ENCODE assay signal across 13 cellular contexts in genomic region chr11:134464196-134464595, GRCh38. TPM values are rescaled to one million over a fixed set of nuclear protein-coding genes. Genes with fewer than 3 reads are reported as not detected.
DNase-seq lines count a peak whose midpoint lies in the region; ATAC-seq and TF ChIP-seq lines count a peak whose summit lies in the region.
"Had no signal": no experiment of that assay in that cellular context is flagged by ENCODE, and none has a peak within 500 bp of the region (broad histone marks: within the 10 kb centered on the region; RNA-seq: fewer than 3 reads in every experiment).

No MANE protein-coding gene starts in this region.

- intact Hi-C loops in thyroid gland (cut with DNase I): no loop called here

- H3K27me3 Mint-ChIP-seq in WTC11 (ENCODE audit: low read depth) (peaks cover 43% of the 10 kb centered on the region), neural progenitor cell (ENCODE audit: insufficient read depth, low read depth) (peaks cover 15% of the 10 kb centered on the region)

- H3K27me3 ChIP-seq in H7 (ENCODE audit: control insufficient read depth, insufficient read depth, low read length): peaks cover 6% of the 10 kb centered on the region
- H3K27me3 ChIP-seq in neural progenitor cell: peaks cover 17% of the 10 kb centered on the region
- no peaks in the 10 kb centered on the region for H3K27me3 ChIP-seq in thyroid gland
- H3K27me3 ChIP-seq: BE2C had no signal

- H3K4me1 Mint-ChIP-seq in WTC11 (peaks cover 26% of the 10 kb centered on the region), neural progenitor cell (peaks cover 32% of the 10 kb centered on the region)
- H3K4me1 Mint-ChIP-seq: CD4-positive, alpha-beta memory T cell had no signal

- TF ChIP-seq CTCF in WTC11 (IDR thresholded peaks at IDR 0.05) (no peak), neural progenitor cell (IDR thresholded peaks at IDR 0.05) (no peak), thyroid gland (IDR thresholded peaks at IDR 0.05) (no peak)

- H3K4me3 Mint-ChIP-seq in WTC11 (no peak overlapping the region), neural progenitor cell (no peak overlapping the region)
- H3K4me3 Mint-ChIP-seq: CD4-positive, alpha-beta memory T cell had no signal

- H3K9me3 ChIP-seq in neural progenitor cell (ENCODE audit: low read depth) (no peaks in the 10 kb centered on the region), thyroid gland (no peaks in the 10 kb centered on the region)
- H3K9me3 ChIP-seq: A549, BE2C had no signal

- H3F3A ChIP-seq in neural progenitor cell (ENCODE audit: low read depth): peaks cover 3% of the 10 kb centered on the region

- no peaks in the 10 kb centered on the region for H3K36me3 ChIP-seq in H7 (replicated peaks; ENCODE audit: control insufficient read depth, insufficient read depth, low read length)
- no peaks in the 10 kb centered on the region for H3K36me3 ChIP-seq in neural progenitor cell
- no peaks in the 10 kb centered on the region for H3K36me3 ChIP-seq in thyroid gland
- H3K36me3 ChIP-seq: BE2C had no signal

- no peak overlapping the region for H3K27ac ChIP-seq in neural progenitor cell
- H3K27ac ChIP-seq in thyroid gland: peak overlapping the region; percentile 77 to 85 (median 78)
- H3K27ac ChIP-seq: A549, C4-2B had no signal

- H3K27ac Mint-ChIP-seq in WTC11 (no peak overlapping the region), neural progenitor cell (no peak overlapping the region)
- H3K27ac Mint-ChIP-seq: CD4-positive, alpha-beta memory T cell had no signal

- H2AFZ ChIP-seq in neural progenitor cell (replicated peaks): no peak overlapping the region

- no peak overlapping the region for H3K4me3 ChIP-seq in H7 (ENCODE audit: insufficient read depth, low read depth, low read length)
- H3K4me3 ChIP-seq in neural progenitor cell: no peak overlapping the region
- no peak overlapping the region for H3K4me3 ChIP-seq in thyroid gland (replicated peaks in 1 of 3)
- H3K4me3 ChIP-seq: A549 had no signal

- no peaks in the 10 kb centered on the region for H3K79me2 ChIP-seq in neural progenitor cell (ENCODE audit: low read depth)

- 64 to 74% methylated on average over 6 of the region's 6 CpGs for WGBS in thyroid gland, 2 donors

- CTCF ChIA-PET in WTC11 (lab: Charles Lee): no interaction called here

- H3K9me3 Mint-ChIP-seq in WTC11: no peaks in the 10 kb centered on the region
- H3K9me3 Mint-ChIP-seq in neural progenitor cell: no peaks in the 10 kb centered on the region

- ATAC-seq in WTC11: peak; percentile 60
- ATAC-seq: A549 had no signal

- DNase-seq in H7 (peak; percentile 62), WTC11 (ENCODE audit: low spot score) (peak; percentile 55), neural progenitor cell (ENCODE audit: low spot score) (peak; percentile 39), thyroid gland (peak in 1 of 2 donors; percentile 27), NCI-H2171 (lab: John Stamatoyannopoulos, UW) (no peak), ecto neural progenitor cell (ENCODE audit: low spot score) (no peak), KG1 (lab: John Stamatoyannopoulos, UW) (no peak)
- DNase-seq: BE2C; CD4-positive, alpha-beta memory T cell; DND-41; GF-D8 had no signal

- no peak overlapping the region for H3K4me2 ChIP-seq in neural progenitor cell
- H3K4me2 ChIP-seq: A549 had no signal

- POLR2A ChIA-PET in WTC11 (lab: Charles Lee): no interaction called here

- H3K9ac ChIP-seq in neural progenitor cell: no peak overlapping the region

- H3K4me1 ChIP-seq in neural progenitor cell: peaks cover 33% of the 10 kb centered on the region
- H3K4me1 ChIP-seq in thyroid gland: peaks cover 23 to 33% of the 10 kb centered on the region in 2 donors
- H3K4me1 ChIP-seq: A549, BE2C had no signal

- H4K20me1 ChIP-seq in neural progenitor cell (ENCODE audit: low read depth): peaks cover 9% of the 10 kb centered on the region

- TF ChIP-seq POLR2A in thyroid gland (IDR thresholded peaks at IDR 0.05): no peak

- H3K36me3 Mint-ChIP-seq in WTC11: no peaks in the 10 kb centered on the region
- no peaks in the 10 kb centered on the region for H3K36me3 Mint-ChIP-seq in neural progenitor cell
- H3K36me3 Mint-ChIP-seq: CD4-positive, alpha-beta memory T cell had no signal

TF ChIP-seq in WTC11, 78 proteins besides CTCF, POLR2A, EP300 and RAD21 (continues in another document):
- no peak for TF ChIP-seq ESRRA (CRISPR knock-in tag; IDR thresholded peaks at IDR 0.05; ENCODE audit: borderline replicate concordance)
- TF ChIP-seq USF2 (CRISPR knock-in tag; IDR thresholded peaks at IDR 0.05): no peak
- no peak for TF ChIP-seq MLX (CRISPR knock-in tag; IDR thresholded peaks at IDR 0.05)
- no peak for TF ChIP-seq ARID4B (CRISPR knock-in tag; IDR thresholded peaks at IDR 0.05; ENCODE audit: borderline replicate concordance)
- no peak for TF ChIP-seq ZNF423 (CRISPR knock-in tag; IDR thresholded peaks at IDR 0.05)
- no peak for TF ChIP-seq E2F1 (CRISPR knock-in tag; IDR thresholded peaks at IDR 0.05)
- TF ChIP-seq ATF3 (CRISPR knock-in tag; conservative IDR thresholded peaks at IDR 0.05): no peak
- no peak for TF ChIP-seq NFATC4 (CRISPR knock-in tag; IDR thresholded peaks at IDR 0.05)

RNA-seq across cellular contexts. Expression of gene B3GAT1, which starts 52.2 kb away (rescaled TPM):
- total RNA-seq in H7 (2014; rRNA removed; shearing (Covaris generic)): 9.9 and 12.8 TPM in 2 replicates
- total RNA-seq in WTC11 (2021): 20.9 to 30.0 TPM (median 23.1 TPM) in 3 replicates
- total RNA-seq in neural progenitor cell (ENCODE audit: low replicate concordance): 11.0 and 20.7 TPM in 2 replicates
- 1 to 10 TPM; 4.0 to 6.7 (median 5.7) TPM for total RNA-seq in thyroid gland

Comparison
In these comparisons a context has a peak if more than half of its experiments do, and no peak if none do; other contexts are left out.
1. DNase-seq: peak in H7 (single experiment), WTC11 (single experiment) and neural progenitor cell (single experiment); none in NCI-H2171 (single experiment), ecto neural progenitor cell (single experiment) and KG1 (single experiment).